In genomic region chr7:142540371-142540770, GRCh38 we compare ENCODE assay signal across 1 cellular context.
TF ChIP-seq lines count a peak whose summit lies in the region.

No MANE protein-coding gene starts in this region.

TF ChIP-seq in IMR-90, 13 proteins besides CTCF, POLR2A, EP300 and RAD21 (continued from another document):
- no peak for TF ChIP-seq ELK1 (IDR thresholded peaks at IDR 0.05; ENCODE audit: borderline replicate concordance, low read depth, low read length)
- TF ChIP-seq SMC3 (IDR thresholded peaks at IDR 0.05; ENCODE audit: low read depth, low read length) = no peak
- TF ChIP-seq CHD1 (IDR thresholded peaks at IDR 0.05; ENCODE audit: low read depth, low read length) = no peak
- no peak for TF ChIP-seq RFX5 (IDR thresholded peaks at IDR 0.05; ENCODE audit: low read depth, low read length)
- no peak for TF ChIP-seq BHLHE40 (IDR thresholded peaks at IDR 0.05; ENCODE audit: low read depth, low read length)
- TF ChIP-seq MAZ (IDR thresholded peaks at IDR 0.05; ENCODE audit: borderline replicate concordance, low read depth, low read length) = no peak
- no peak for TF ChIP-seq USF2 (IDR thresholded peaks at IDR 0.05; ENCODE audit: low read depth, low read length)
- no peak for TF ChIP-seq MXI1 (IDR thresholded peaks at IDR 0.05; ENCODE audit: borderline replicate concordance, low read depth, low read length)
- TF ChIP-seq NFE2L2 (IDR thresholded peaks at IDR 0.05; ENCODE audit: low read depth, low read length) = no peak
- no peak for TF ChIP-seq FOS (IDR thresholded peaks at IDR 0.05; ENCODE audit: low read depth, low read length)
- TF ChIP-seq CEBPB (IDR thresholded peaks at IDR 0.05; ENCODE audit: low read depth, low read length) = no peak
- TF ChIP-seq RCOR1 (IDR thresholded peaks at IDR 0.05; ENCODE audit: insufficient replicate concordance, low read length) = no peak
